ENCODE assay signal across 1 cellular context in the genomic region with DNA sequence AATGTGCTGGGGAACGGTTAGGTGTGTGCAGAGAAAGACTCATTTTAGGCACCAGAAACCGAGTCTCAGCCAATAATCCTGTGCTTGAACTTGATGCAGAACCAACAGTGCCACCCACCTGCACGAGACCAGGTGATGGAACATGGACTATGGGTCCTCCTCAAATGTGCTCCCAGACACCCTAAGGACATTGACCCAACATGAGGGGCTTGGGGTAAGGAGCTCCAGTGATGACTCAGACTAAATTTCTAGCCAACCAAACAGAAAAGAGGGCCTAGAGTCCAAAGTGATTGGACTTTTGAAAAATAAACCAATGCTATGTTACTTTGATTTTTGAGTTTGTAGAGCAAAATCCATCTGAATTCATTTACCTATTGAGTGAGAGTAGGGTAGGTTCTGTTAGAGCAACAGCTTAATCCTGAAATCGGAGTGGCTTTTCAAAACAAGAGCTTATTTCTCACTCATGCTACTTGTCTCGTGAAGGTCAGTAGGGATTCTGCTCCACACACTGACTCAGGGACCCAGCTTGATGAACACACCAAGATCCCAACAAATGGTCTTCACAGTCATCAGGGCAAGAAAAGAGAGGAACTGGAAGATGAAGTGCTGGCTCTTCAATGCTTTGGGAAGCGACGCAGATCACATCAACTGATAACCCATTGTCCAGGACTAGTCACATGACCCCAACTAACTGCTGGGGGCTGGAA.
TF ChIP-seq lines count a peak whose summit lies in the region.

No MANE protein-coding gene starts in this region.

TF ChIP-seq in HEK293, 187 proteins besides CTCF, POLR2A, EP300 and RAD21:
- TF ChIP-seq ZNF433 (tag by site-specific recombination; IDR thresholded peaks at IDR 0.05; ENCODE audit: low read depth) (no peak), ZNF157 (tag by site-specific recombination; IDR thresholded peaks at IDR 0.05) (peak; percentile 68)
